In genomic region chr12:34343766-34344165, GRCh38 we compare ENCODE assay signal across 25 cellular contexts.
"Had no signal": no experiment of that assay in that cellular context is flagged by ENCODE, and none has a peak within 500 bp of the region (broad histone marks: within the 10 kb centered on the region; RNA-seq: fewer than 3 reads in every experiment).

No MANE protein-coding gene starts in this region.

- DNase-seq: IMR-90; MV-4-11; NCI-H1048; NCI-H1105; NCI-H1417; NCI-H1436 treated with DMSO at 0.1 percent for 48 hours; NCI-H1694; NCI-H187 treated with DMSO at 0.1 percent for 48 hours; NCI-H2029 treated with DMSO at 0.1 percent for 48 hours; NCI-H2171; NCI-H226; NCI-H446; NCI-H510A; NCI-H524 treated with DMSO at 0.1 percent for 48 hours; NCI-H774; NK-92 treated with Interleukin-12 subunit alpha and Interleukin-12 subunit beta, amount 100 ng/mL, for 24 hours; OCI-M1; Right ventricle myocardium superior; RPMI8226; SIG-M5; T-helper 1 cell; T-helper 17 cell had no signal

- H3K27me3 ChIP-seq: SJSA1 had no signal

- H3K36me3 ChIP-seq: SJSA1 had no signal

- H3K4me3 ChIP-seq: SJSA1, SK-N-MC had no signal

- FAIRE-seq: RCC 7860 had no signal

- H3K27ac ChIP-seq: SJSA1, SK-N-MC had no signal

- ATAC-seq: T-helper 17 cell had no signal

- H3K4me1 ChIP-seq: SJSA1 had no signal
